Comparison of ENCODE assay signal across 16 cellular contexts in genomic region chr17:57567278-57567677, GRCh38.
DNase-seq lines count a peak whose midpoint lies in the region; ATAC-seq and TF ChIP-seq lines count a peak whose summit lies in the region.
"Had no signal": no experiment of that assay in that cellular context is flagged by ENCODE, and none has a peak within 500 bp of the region (broad histone marks: within the 10 kb centered on the region; RNA-seq: fewer than 3 reads in every experiment).

No MANE protein-coding gene starts in this region.

- H3K36me3 ChIP-seq in suprapubic skin = no peaks in the 10 kb centered on the region
- H3K36me3 ChIP-seq: vagina had no signal

- CTCF ChIA-PET in activated CD4-positive, alpha-beta memory T cell treated with anti-CD3 and anti-CD28 coated beads, Interleukin-2, amount 10 ng/mL, durations not matched to agents 7 days and 5 days (lab: Charles Lee) = no interaction called here

- no peaks in the 10 kb centered on the region for H3K4me1 ChIP-seq in suprapubic skin

- H3K36me3 Mint-ChIP-seq in activated CD4-positive, alpha-beta memory T cell treated with anti-CD3 and anti-CD28 coated beads, Interleukin-2, amount 10 ng/mL, durations not matched to agents 7 days and 5 days (ENCODE audit: low read depth) = no peaks in the 10 kb centered on the region
- H3K36me3 Mint-ChIP-seq: activated naive CD4-positive, alpha-beta T cell treated with anti-CD3 and anti-CD28 coated beads, Interleukin-2, amount 10 ng/mL, durations not matched to agents 7 days and 5 days had no signal

- no peak overlapping the region for H3K4me3 ChIP-seq in suprapubic skin
- H3K4me3 ChIP-seq: vagina had no signal

- no peaks in the 10 kb centered on the region for H3K27me3 Mint-ChIP-seq in activated CD4-positive, alpha-beta memory T cell treated with anti-CD3 and anti-CD28 coated beads, Interleukin-2, amount 10 ng/mL, durations not matched to agents 7 days and 5 days
- H3K27me3 Mint-ChIP-seq: activated naive CD4-positive, alpha-beta T cell treated with anti-CD3 and anti-CD28 coated beads, Interleukin-2, amount 10 ng/mL, durations not matched to agents 7 days and 5 days had no signal

- no peaks in the 10 kb centered on the region for H3K9me3 ChIP-seq in suprapubic skin
- H3K9me3 ChIP-seq: vagina had no signal

- no peak for TF ChIP-seq CTCF in suprapubic skin (IDR thresholded peaks at IDR 0.05)

- H3K9me3 Mint-ChIP-seq in activated CD4-positive, alpha-beta memory T cell treated with anti-CD3 and anti-CD28 coated beads, Interleukin-2, amount 10 ng/mL, durations not matched to agents 7 days and 5 days = no peaks in the 10 kb centered on the region
- H3K9me3 Mint-ChIP-seq: activated naive CD4-positive, alpha-beta T cell treated with anti-CD3 and anti-CD28 coated beads, Interleukin-2, amount 10 ng/mL, durations not matched to agents 7 days and 5 days; CD8-positive, alpha-beta T cell had no signal

- 91% methylated on average over 5 of the region's 10 CpGs for WGBS in suprapubic skin

- POLR2A ChIA-PET in activated CD4-positive, alpha-beta memory T cell treated with anti-CD3 and anti-CD28 coated beads, Interleukin-2, amount 10 ng/mL, durations not matched to agents 7 days and 5 days (lab: Charles Lee) = no interaction called here

- H3K4me1 Mint-ChIP-seq in activated CD4-positive, alpha-beta memory T cell treated with anti-CD3 and anti-CD28 coated beads, Interleukin-2, amount 10 ng/mL, durations not matched to agents 7 days and 5 days = no peaks in the 10 kb centered on the region
- H3K4me1 Mint-ChIP-seq: activated naive CD4-positive, alpha-beta T cell treated with anti-CD3 and anti-CD28 coated beads, Interleukin-2, amount 10 ng/mL, durations not matched to agents 7 days and 5 days had no signal

- H3K27ac ChIP-seq in suprapubic skin = no peak overlapping the region
- H3K27ac ChIP-seq: vagina had no signal

- H3K4me3 Mint-ChIP-seq in activated CD4-positive, alpha-beta memory T cell treated with anti-CD3 and anti-CD28 coated beads, Interleukin-2, amount 10 ng/mL, durations not matched to agents 7 days and 5 days = no peak overlapping the region
- H3K4me3 Mint-ChIP-seq: activated naive CD4-positive, alpha-beta T cell treated with anti-CD3 and anti-CD28 coated beads, Interleukin-2, amount 10 ng/mL, durations not matched to agents 7 days and 5 days; CD8-positive, alpha-beta T cell had no signal

- no peak overlapping the region for H3K27ac Mint-ChIP-seq in activated CD4-positive, alpha-beta memory T cell treated with anti-CD3 and anti-CD28 coated beads, Interleukin-2, amount 10 ng/mL, durations not matched to agents 7 days and 5 days
- H3K27ac Mint-ChIP-seq: activated naive CD4-positive, alpha-beta T cell treated with anti-CD3 and anti-CD28 coated beads, Interleukin-2, amount 10 ng/mL, durations not matched to agents 7 days and 5 days; CD8-positive, alpha-beta T cell had no signal

- TF ChIP-seq EP300 in suprapubic skin (IDR thresholded peaks at IDR 0.05) = no peak

- no peaks in the 10 kb centered on the region for H3K27me3 ChIP-seq in suprapubic skin
- H3K27me3 ChIP-seq: vagina had no signal

- no peak for ATAC-seq in activated CD4-positive, CD25-positive, alpha-beta regulatory T cell treated with anti-CD3 and anti-CD28 coated beads, Interleukin-2, amount 50 U/mL, for 24 hours
- ATAC-seq: CD8-positive, alpha-beta T cell; sciatic nerve had no signal

- DNase-seq in COR-L47 (lab: John Stamatoyannopoulos, UW) = peak; percentile 99
- DNase-seq in NCI-H1092 (lab: John Stamatoyannopoulos, UW) = peak; percentile 90
- DNase-seq in NCI-H2107 treated with DMSO at 0.1 percent for 48 hours (lab: John Stamatoyannopoulos, UW; ENCODE audit: unreplicated experiment) = peak; percentile 91
- DNase-seq in SHP77 (lab: John Stamatoyannopoulos, UW) = peak; percentile 76 to 87
- no peak for DNase-seq in activated CD4-positive, alpha-beta memory T cell treated with anti-CD3 and anti-CD28 coated beads, Interleukin-2, amount 10 ng/mL, durations not matched to agents 7 days and 5 days
- DNase-seq in dermis blood vessel endothelial cell = no peak
- no peak for DNase-seq in suprapubic skin (ENCODE audit: low spot score in 2 of 2)
- DNase-seq: activated CD4-positive, alpha-beta T cell treated with anti-CD3 and anti-CD28 coated beads, Interleukin-2, amount 50 U/mL, for 48 hours; activated naive CD4-positive, alpha-beta T cell treated with anti-CD3 and anti-CD28 coated beads, Interleukin-2, amount 10 ng/mL, durations not matched to agents 7 days and 5 days; activated T-cell treated with anti-CD3 and anti-CD28 coated beads, Interleukin-2, amount 50 U/mL, for 1 hour; CD8-positive, alpha-beta T cell; cortex of kidney; NCI-H510A treated with DMSO at 0.1 percent for 48 hours had no signal

- no peak for TF ChIP-seq POLR2A in suprapubic skin (IDR thresholded peaks at IDR 0.05)

Comparison
In these comparisons a context has a peak if more than half of its experiments do, and no peak if none do; other contexts are left out.
1. DNase-seq: peak in COR-L47 (single experiment), NCI-H1092 (single experiment), NCI-H2107 treated with DMSO at 0.1 percent for 48 hours (single experiment) and SHP77 (2 of 2); none in activated CD4-positive, alpha-beta memory T cell treated with anti-CD3 and anti-CD28 coated beads, Interleukin-2, amount 10 ng/mL, durations not matched to agents 7 days and 5 days (single experiment), dermis blood vessel endothelial cell (single experiment) and suprapubic skin (0 of 2).